ENCODE assay signal across 12 cellular contexts in the genomic region with DNA sequence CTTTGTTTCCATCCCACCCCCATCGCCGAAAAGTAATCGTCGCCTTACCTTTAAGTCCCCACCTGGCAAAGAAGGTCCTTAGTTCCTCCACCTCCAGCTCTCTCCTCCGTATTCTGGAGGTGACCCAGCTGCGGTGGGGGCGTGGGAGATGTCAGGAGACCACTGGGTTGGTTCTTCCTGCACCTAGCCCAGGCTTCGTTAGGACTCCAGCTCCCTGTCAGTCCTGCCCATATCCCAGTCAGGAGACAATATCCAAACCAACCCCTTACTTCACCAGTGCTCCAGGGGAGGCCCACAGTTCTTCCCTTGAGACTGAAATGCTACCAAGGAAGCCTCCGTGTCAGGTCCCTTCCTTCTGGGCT. TPM values are rescaled to one million over a fixed set of nuclear protein-coding genes. Genes with fewer than 3 reads are reported as not detected.
DNase-seq lines count a peak whose midpoint lies in the region; ATAC-seq and TF ChIP-seq lines count a peak whose summit lies in the region.
"Had no signal": no experiment of that assay in that cellular context is flagged by ENCODE, and none has a peak within 500 bp of the region (broad histone marks: within the 10 kb centered on the region; RNA-seq: fewer than 3 reads in every experiment).

No MANE protein-coding gene starts in this region.

- H3K9me2 ChIP-seq in GM23248 (ENCODE audit: insufficient read depth): no peaks in the 10 kb centered on the region

- H3K9ac ChIP-seq in GM23248: peak overlapping the region; percentile 100

- H3K9me3 ChIP-seq in GM23248 (ENCODE audit: low read depth) (no peaks in the 10 kb centered on the region), spleen (no peaks in the 10 kb centered on the region)
- H3K9me3 ChIP-seq: SJSA1 had no signal

- intact Hi-C loops in spleen (cut with DNase I; ENCODE audit: low total_unique reads): no loop called here

- TF ChIP-seq POLR2A in spleen (IDR thresholded peaks at IDR 0.05): no peak

- DNase-seq in GM23248 (no peak), islet precursor cell (peak; percentile 49), spleen (no peak), NCI-H146 (lab: John Stamatoyannopoulos, UW) (no peak), foreskin melanocyte (no peak), T1000 (lab: John Stamatoyannopoulos, UW) (no peak)
- DNase-seq: natural killer cell, NCI-H187 treated with DMSO at 0.1 percent for 48 hours had no signal

- H3K9me3 Mint-ChIP-seq in activated T-helper 17 cell treated with anti-CD3 and anti-CD28 coated beads, Interleukin-2, amount 50 U/mL, for 72 hours: no peaks in the 10 kb centered on the region
- H3K9me3 Mint-ChIP-seq: natural killer cell had no signal

- H3K36me3 Mint-ChIP-seq in activated T-helper 17 cell treated with anti-CD3 and anti-CD28 coated beads, Interleukin-2, amount 50 U/mL, for 72 hours (ENCODE audit: low read depth): no peaks in the 10 kb centered on the region
- H3K36me3 Mint-ChIP-seq: natural killer cell had no signal

- in situ Hi-C loops in GM23248 (cut with MboI): no loop called here

- H3K27me3 ChIP-seq in GM23248 (replicated peaks; ENCODE audit: insufficient read depth) (no peaks in the 10 kb centered on the region), spleen (replicated peaks in 1 of 7) (peaks cover 0 to 50% (median 6%) of the 10 kb centered on the region in 7 donors)
- H3K27me3 ChIP-seq: SJSA1 had no signal

- TF ChIP-seq CTCF in spleen (IDR thresholded peaks at IDR 0.05 in 8 of 11, conservative IDR thresholded peaks at IDR 0.05 in 3 of 11): no peak

- peak overlapping the region; percentile 23 for H3K4me3 Mint-ChIP-seq in activated T-helper 17 cell treated with anti-CD3 and anti-CD28 coated beads, Interleukin-2, amount 50 U/mL, for 72 hours

- H3K79me2 ChIP-seq in GM23248 (ENCODE audit: insufficient read depth): peaks cover 18% of the 10 kb centered on the region

- H3K4me1 Mint-ChIP-seq in activated T-helper 17 cell treated with anti-CD3 and anti-CD28 coated beads, Interleukin-2, amount 50 U/mL, for 72 hours: peaks cover 22% of the 10 kb centered on the region

- H2AFZ ChIP-seq in GM23248: peak overlapping the region; percentile 40

- WGBS in GM23248 (ENCODE audit: low coverage in 1 of 2, low lambda C conversion rate in 2 of 2, missing lambda C conversion rate in 2 of 2), 2 experiments: 5% methylated on average over 9 of the region's 9 CpGs
- WGBS in spleen, 5 donors: 50 to 65% (median 54%) methylated on average over 9 of the region's 9 CpGs

- no peaks in the 10 kb centered on the region for H3K27me3 Mint-ChIP-seq in activated T-helper 17 cell treated with anti-CD3 and anti-CD28 coated beads, Interleukin-2, amount 50 U/mL, for 72 hours

- H4K20me1 ChIP-seq in GM23248 (ENCODE audit: insufficient read depth): no peaks in the 10 kb centered on the region

- H3K27ac ChIP-seq in GM23248 (peak overlapping the region; percentile 99), spleen (peak overlapping the region in 7 of 8 donors; percentile 2 to 93 (median 89))
- H3K27ac ChIP-seq: HL-60, SJSA1 had no signal

- H3K27ac Mint-ChIP-seq in activated T-helper 17 cell treated with anti-CD3 and anti-CD28 coated beads, Interleukin-2, amount 50 U/mL, for 72 hours: no peak overlapping the region

- H3K4me1 ChIP-seq in GM23248 (ENCODE audit: insufficient read depth) (peaks cover 45% of the 10 kb centered on the region), spleen (peaks cover 24 to 69% (median 61%) of the 10 kb centered on the region in 6 donors)

- peaks cover 27% of the 10 kb centered on the region for H3F3A ChIP-seq in GM23248 (ENCODE audit: insufficient read depth)

- H3K4me3 ChIP-seq in GM23248 (peak overlapping the region; percentile 94), spleen (peak overlapping the region; percentile 23 to 74 (median 46))

- H3K36me3 ChIP-seq in GM23248 (ENCODE audit: low read depth): no peaks in the 10 kb centered on the region
- no peaks in the 10 kb centered on the region for H3K36me3 ChIP-seq in spleen
- H3K36me3 ChIP-seq: SJSA1 had no signal

- ATAC-seq in activated T-helper 17 cell treated with anti-CD3 and anti-CD28 coated beads, Interleukin-2, amount 50 U/mL, for 72 hours (replicated peaks): no peak
- ATAC-seq in HG03521 (IDR thresholded peaks at IDR 0.05; ENCODE audit: unreplicated experiment): no peak
- ATAC-seq: natural killer cell had no signal

- peak overlapping the region; percentile 100 for H3K4me2 ChIP-seq in GM23248 (ENCODE audit: unreplicated experiment)

RNA-seq across cellular contexts. Expression of a gene that starts 0.7 kb away (rescaled TPM):
- total RNA-seq in GM23248 (2014; rRNA removed; shearing (Covaris generic)): 17.6 and 34.1 TPM in 2 replicates
- polyA plus RNA-seq in GM23248 (2016; fragmentation: Nextera tagmentation; extraction: Ambion mirVana): 175 and 184 TPM in 2 replicates
- not detected for total RNA-seq in activated T-helper 17 cell treated with anti-CD3 and anti-CD28 coated beads, Interleukin-2, amount 50 U/mL, for 72 hours
- 100 to 1,000 TPM in 1 of 7 donors, 10 to 100 TPM in 6; 23.9 to 139 (median 50.7) TPM for total RNA-seq in spleen
- 10 to 100 TPM; 61.6 to 84.5 (median 73.5) TPM for polyA plus RNA-seq in spleen
- total RNA-seq: natural killer cell, SJSA1 had no signal

RNA-seq across cellular contexts. Expression of a gene that starts 10.6 kb away (rescaled TPM):
- 1.2 and 1.8 TPM in 2 replicates for total RNA-seq in GM23248 (2014; rRNA removed; shearing (Covaris generic))
- polyA plus RNA-seq in GM23248 (2016; fragmentation: Nextera tagmentation; extraction: Ambion mirVana) (2.8 and 3.1 TPM in 2 replicates), spleen (100 to 1,000 TPM in 1 of 3 donors, 10 to 100 TPM in 2; 84.3 to 127 (median 98.9) TPM)
- total RNA-seq in activated T-helper 17 cell treated with anti-CD3 and anti-CD28 coated beads, Interleukin-2, amount 50 U/mL, for 72 hours: not detected
- 10 to 100 TPM; 19.9 to 83.0 (median 69.4) TPM for total RNA-seq in spleen
- total RNA-seq: natural killer cell had no signal

RNA-seq across cellular contexts. Expression of a gene that starts 11.6 kb away (rescaled TPM):
- total RNA-seq in GM23248 (2014; rRNA removed; shearing (Covaris generic)): 4.5 and 7.3 TPM in 2 replicates
- 1.2 and 1.5 TPM in 2 replicates for polyA plus RNA-seq in GM23248 (2016; fragmentation: Nextera tagmentation; extraction: Ambion mirVana)
- under 1 TPM in 1 of 2 donors, not detected in 1; 0.98 TPM for total RNA-seq in activated T-helper 17 cell treated with anti-CD3 and anti-CD28 coated beads, Interleukin-2, amount 50 U/mL, for 72 hours
- 100 to 1,000 TPM in 1 of 7 donors, 10 to 100 TPM in 6; 54.2 to 120 (median 81.0) TPM for total RNA-seq in spleen
- polyA plus RNA-seq in spleen: 10 to 100 TPM in 1 of 3 donors, 1 to 10 TPM in 2; 4.8 to 10.3 (median 5.9) TPM

RNA-seq across cellular contexts. Expression of a gene that starts 51.1 kb away (rescaled TPM):
- total RNA-seq in GM23248 (2014; rRNA removed; shearing (Covaris generic)): not detected in 2 replicates
- polyA plus RNA-seq in GM23248 (2016; fragmentation: Nextera tagmentation; extraction: Ambion mirVana) (not detected in 2 replicates), spleen (not detected)
- total RNA-seq in activated T-helper 17 cell treated with anti-CD3 and anti-CD28 coated beads, Interleukin-2, amount 50 U/mL, for 72 hours: not detected
- total RNA-seq in spleen: not detected
- total RNA-seq: natural killer cell, SJSA1 had no signal

Comparison
In these comparisons a context has a peak if more than half of its experiments do, and no peak if none do; other contexts are left out.
1. RNA of a gene that starts 0.7 kb away (total RNA-seq): 23.9 to 139 TPM in spleen and 17.6 to 34.1 TPM in GM23248; not detected in activated T-helper 17 cell treated with anti-CD3 and anti-CD28 coated beads, Interleukin-2, amount 50 U/mL, for 72 hours; every median in the first group is over 10 times any median in the second.